19 cellular contexts compared by ENCODE assay signal in the genomic region with DNA sequence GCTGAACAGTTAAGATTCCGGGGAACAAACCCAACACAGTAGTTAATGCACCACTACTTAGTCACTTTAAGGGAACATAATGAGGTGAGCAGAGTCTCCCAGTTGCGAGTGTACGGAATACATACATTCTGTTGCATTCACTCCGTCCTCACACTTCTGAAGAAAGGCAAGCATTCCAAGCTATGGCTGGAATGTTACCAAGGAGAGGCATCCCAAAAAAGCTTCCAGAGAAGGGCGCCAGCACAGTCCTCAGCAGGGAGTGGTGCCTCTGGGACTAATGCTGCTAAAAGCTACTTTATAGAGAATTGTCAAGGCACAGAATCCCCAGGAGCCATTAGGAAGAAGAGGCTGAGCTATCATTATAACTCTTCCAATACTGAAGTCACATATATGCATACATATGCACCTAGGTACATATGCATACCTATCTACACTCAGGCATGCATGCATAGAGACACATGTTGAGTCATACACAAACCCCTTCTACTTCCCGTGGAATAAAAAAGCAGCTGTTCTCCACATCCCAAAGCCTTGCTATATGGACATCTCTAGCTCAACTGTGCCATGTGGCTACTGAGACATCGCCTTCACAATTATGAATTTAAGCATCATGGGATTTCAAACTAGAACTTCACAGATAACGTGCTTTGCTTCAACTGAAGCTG.
A peak's percentile ranks its signal among the peaks of the same experiment; 100 is the strongest.
DNase-seq lines count a peak whose midpoint lies in the region; ATAC-seq and TF ChIP-seq lines count a peak whose summit lies in the region.
"Had no signal": no experiment of that assay in that cellular context is flagged by ENCODE, and none has a peak within 500 bp of the region (broad histone marks: within the 10 kb centered on the region; RNA-seq: fewer than 3 reads in every experiment).

No MANE protein-coding gene starts in this region.

- H2BK5ac ChIP-seq in IMR-90 (ENCODE audit: low read depth, low read length, poor library complexity, severe bottlenecking): no peak overlapping the region

- no peak for DNase-seq in CD8-positive, alpha-beta memory T cell
- DNase-seq in IMR-90 (no peak), transverse colon (no peak), amniotic stem cell (lab: John Stamatoyannopoulos, UW) (no peak), GM10248 (ENCODE audit: extremely low spot score) (no peak)
- DNase-seq in central memory CD8-positive, alpha-beta T cell (ENCODE audit: low spot score in 2 of 2): no peak
- no peak for DNase-seq in natural killer cell treated with Interleukin-12 subunit alpha and Interleukin-12 subunit beta and Interleukin-15 and Interleukin-18, amount 100 ng/mL, for 72 hours (ENCODE audit: low spot score)
- DNase-seq: AML-193, dermis blood vessel endothelial cell, GDM1, NCI-H146, NCI-H748 treated with DMSO at 0.1 percent for 48 hours, occipital lobe, PC-3, thyroid gland had no signal

- dilution Hi-C loops in IMR-90 (cut with HindIII; ENCODE audit: low sequenced_read_pairs, unreplicated experiment): no loop called here

- no peak overlapping the region for H2BK15ac ChIP-seq in IMR-90 (ENCODE audit: low read depth, low read length)

- peaks cover 83% of the 10 kb centered on the region for H3K4me1 ChIP-seq in CD8-positive, alpha-beta memory T cell (ENCODE audit: insufficient read depth, low read length)
- H3K4me1 ChIP-seq in IMR-90 (ENCODE audit: control insufficient read depth, insufficient read depth, low read length): no peaks in the 10 kb centered on the region
- H3K4me1 ChIP-seq in transverse colon: peaks cover 0 to 9% (median under 1%) of the 10 kb centered on the region in 4 donors
- H3K4me1 ChIP-seq: HAP-1 had no signal

- no peak overlapping the region for H3K4me2 ChIP-seq in IMR-90 (ENCODE audit: low read depth, low read length)

- in situ Hi-C loops in IMR-90 (cut with MboI; ENCODE audit: low sequenced_read_pairs): loop anchor here (5.0 kb wide), 2 partner anchors 122 to 192 kb away; partner anchors contain the start of gene ANKRD44
- in situ Hi-C loops in transverse colon (cut with MboI; ENCODE audit: low pct_ligation_motif_present in 1 of 4, low pct_unique_long_range_greater_than_20kb in 1 of 4, low sequenced_read_pairs in 3 of 4): loop anchor here (5.0 to 25.0 kb wide), 7 partner anchors 75 to 192 kb away; partner anchors contain the start of gene ANKRD44 (in 4 of the 4)

- no peak overlapping the region for H3K14ac ChIP-seq in IMR-90 (replicated peaks; ENCODE audit: low read depth, low read length)

- no peaks in the 10 kb centered on the region for H3K9me3 Mint-ChIP-seq in CD8-positive, alpha-beta memory T cell
- H3K9me3 Mint-ChIP-seq in central memory CD8-positive, alpha-beta T cell: no peaks in the 10 kb centered on the region
- no peaks in the 10 kb centered on the region for H3K9me3 Mint-ChIP-seq in natural killer cell treated with Interleukin-12 subunit alpha and Interleukin-12 subunit beta and Interleukin-15 and Interleukin-18, amount 100 ng/mL, for 72 hours
- H3K9me3 Mint-ChIP-seq: activated T-helper 2 cell treated with anti-CD3 and anti-CD28 coated beads, Interferon-gamma antibody, Interleukin-2, Interleukin-4, amounts not matched to agents 10 μg/mL and 5 μg/mL and 100 μg/mL, durations not matched to agents 14 hours and 24 hours and 36 hours had no signal

- no peak overlapping the region for H2BK120ac ChIP-seq in IMR-90 (ENCODE audit: low read depth, low read length)

- ATAC-seq in IMR-90 (ENCODE audit: low read depth): 0 out of 2 replicates have a peak, but pooled peaks have one; percentile 11
- ATAC-seq in central memory CD8-positive, alpha-beta T cell (replicated peaks; ENCODE audit: extremely low read depth, poor library complexity, severe bottlenecking): no peak
- no peak for ATAC-seq in natural killer cell treated with Interleukin-12 subunit alpha and Interleukin-12 subunit beta and Interleukin-15 and Interleukin-18, amount 100 ng/mL, for 72 hours
- ATAC-seq: PC-3 had no signal

- H2AFZ ChIP-seq in IMR-90 (replicated peaks; ENCODE audit: low read length, poor library complexity): no peak overlapping the region

- no peak overlapping the region for H3K4me3 ChIP-seq in CD8-positive, alpha-beta memory T cell (ENCODE audit: low read length)
- H3K4me3 ChIP-seq in IMR-90 (ENCODE audit: insufficient read depth, low read depth, low read length): no peak overlapping the region
- H3K4me3 ChIP-seq in transverse colon: no peak overlapping the region
- H3K4me3 ChIP-seq: cardiac muscle cell, HAP-1, thyroid gland had no signal

- no TSS peak for BruUV-seq in IMR-90 (replicated peaks; lab: Mats Ljungman, UMichigan)

- H3K36me3 ChIP-seq in CD8-positive, alpha-beta memory T cell (ENCODE audit: insufficient read depth, low read length): peaks cover 9% of the 10 kb centered on the region
- H3K36me3 ChIP-seq in IMR-90 (ENCODE audit: control insufficient read depth, insufficient read depth, low read length): no peaks in the 10 kb centered on the region
- no peaks in the 10 kb centered on the region for H3K36me3 ChIP-seq in transverse colon
- H3K36me3 ChIP-seq: cardiac muscle cell, HAP-1, thyroid gland had no signal

- no peak overlapping the region for H3K27ac ChIP-seq in CD8-positive, alpha-beta memory T cell (ENCODE audit: low read depth, low read length)
- H3K27ac ChIP-seq in IMR-90 (ENCODE audit: insufficient read depth, low read length): no peak overlapping the region
- no peak overlapping the region for H3K27ac ChIP-seq in transverse colon
- H3K27ac ChIP-seq: cardiac muscle cell, epithelial cell of prostate, thyroid gland had no signal

- no peak overlapping the region for H3K18ac ChIP-seq in IMR-90 (ENCODE audit: low read depth, low read length)

- TF ChIP-seq POLR2A in IMR-90 (IDR thresholded peaks at IDR 0.05; ENCODE audit: low read depth, low read length) (no peak), transverse colon (IDR thresholded peaks at IDR 0.05) (no peak)

- no peak overlapping the region for H3K4me3 Mint-ChIP-seq in CD8-positive, alpha-beta memory T cell
- no peak overlapping the region for H3K4me3 Mint-ChIP-seq in central memory CD8-positive, alpha-beta T cell
- H3K4me3 Mint-ChIP-seq in natural killer cell treated with Interleukin-12 subunit alpha and Interleukin-12 subunit beta and Interleukin-15 and Interleukin-18, amount 100 ng/mL, for 72 hours: no peak overlapping the region

- H3K56ac ChIP-seq in IMR-90 (ENCODE audit: extremely low read depth, insufficient read depth, low read length): no peak overlapping the region

- no peak overlapping the region for H3K9ac ChIP-seq in IMR-90 (ENCODE audit: low read depth, low read length)

- H4K5ac ChIP-seq in IMR-90 (ENCODE audit: low read depth, low read length): no peak overlapping the region

- no peaks in the 10 kb centered on the region for H4K20me1 ChIP-seq in IMR-90 (ENCODE audit: insufficient read depth, low read length)

- no peak overlapping the region for H2AK5ac ChIP-seq in IMR-90 (ENCODE audit: low read depth, low read length)

- peaks cover 0 to 4% of the 10 kb centered on the region in 2 experiments; a peak in 1 of 4 replicates for H3K79me1 ChIP-seq in IMR-90 (ENCODE audit: low read depth in 1 of 2, low read length in 2 of 2)

- H3K27ac Mint-ChIP-seq in CD8-positive, alpha-beta memory T cell: peak overlapping the region; percentile 50 to 74 (median 72)
- peak overlapping the region; percentile 35 for H3K27ac Mint-ChIP-seq in central memory CD8-positive, alpha-beta T cell (ENCODE audit: low read depth)
- H3K27ac Mint-ChIP-seq in natural killer cell treated with Interleukin-12 subunit alpha and Interleukin-12 subunit beta and Interleukin-15 and Interleukin-18, amount 100 ng/mL, for 72 hours: peak overlapping the region; percentile 36 to 86
- H3K27ac Mint-ChIP-seq: activated T-helper 2 cell treated with anti-CD3 and anti-CD28 coated beads, Interferon-gamma antibody, Interleukin-2, Interleukin-4, amounts not matched to agents 10 μg/mL and 5 μg/mL and 100 μg/mL, durations not matched to agents 14 hours and 24 hours and 36 hours had no signal

- TF ChIP-seq CTCF in IMR-90 (conservative IDR thresholded peaks at IDR 0.05; ENCODE audit: low read depth, low read length): no peak
- no peak for TF ChIP-seq CTCF in transverse colon (IDR thresholded peaks at IDR 0.05)
- TF ChIP-seq CTCF in GM10248 (IDR thresholded peaks at IDR 0.05; ENCODE audit: control extremely low read depth, extremely low read depth, low read depth, missing control alignments): no peak

- TF ChIP-seq EP300 in transverse colon (IDR thresholded peaks at IDR 0.05; ENCODE audit: low read depth): no peak

- H4K91ac ChIP-seq in IMR-90 (ENCODE audit: insufficient read depth, low read depth, low read length): no peak overlapping the region

- no peak overlapping the region for H3K23ac ChIP-seq in IMR-90 (ENCODE audit: low read depth, low read length)

- no peak overlapping the region for H2AK9ac ChIP-seq in IMR-90 (replicated peaks; ENCODE audit: low read depth, low read length, poor library complexity)

- POLR2A ChIA-PET in CD8-positive, alpha-beta memory T cell (lab: Charles Lee): no interaction called here
- POLR2A ChIA-PET in IMR-90 (lab: Charles Lee; ENCODE audit: unreplicated experiment) (no interaction called here), GM10248 (lab: Yijun Ruan, JAX) (no interaction called here)

- no peak overlapping the region for H2BK20ac ChIP-seq in IMR-90 (ENCODE audit: low read depth, low read length)

- CTCF ChIA-PET in CD8-positive, alpha-beta memory T cell (lab: Charles Lee): interaction anchor here (1.0 to 3.8 kb wide), 10 partner anchors 9 to 190 kb away, joined by 3 to 58 read pairs (median 4); partner anchors contain the start of gene ANKRD44
- CTCF ChIA-PET in IMR-90 (lab: Yijun Ruan, JAX): interaction anchor here (0.5 to 2.7 kb wide), 3 partner anchors 39 to 121 kb away, joined by 4 to 17 read pairs (median 4); no protein-coding TSS in a partner anchor
- CTCF ChIA-PET in GM10248 (lab: Yijun Ruan, JAX): interaction anchor here (0.7 to 3.8 kb wide), 16 partner anchors 9 to 188 kb away, joined by 3 to 34 read pairs (median 12); partner anchors contain the start of gene ANKRD44

- H3K36me3 Mint-ChIP-seq in CD8-positive, alpha-beta memory T cell: peaks cover 5 to 23% (median 8%) of the 10 kb centered on the region in 3 donors
- H3K36me3 Mint-ChIP-seq in central memory CD8-positive, alpha-beta T cell (ENCODE audit: insufficient read depth): peaks cover 20% of the 10 kb centered on the region
- peaks cover 11% of the 10 kb centered on the region for H3K36me3 Mint-ChIP-seq in natural killer cell treated with Interleukin-12 subunit alpha and Interleukin-12 subunit beta and Interleukin-15 and Interleukin-18, amount 100 ng/mL, for 72 hours

- no peak overlapping the region for H4K8ac ChIP-seq in IMR-90 (ENCODE audit: low read depth in 2 of 2, low read length in 2 of 2)

- no peaks in the 10 kb centered on the region for H3K27me3 Mint-ChIP-seq in CD8-positive, alpha-beta memory T cell
- H3K27me3 Mint-ChIP-seq in central memory CD8-positive, alpha-beta T cell: no peaks in the 10 kb centered on the region
- no peaks in the 10 kb centered on the region for H3K27me3 Mint-ChIP-seq in natural killer cell treated with Interleukin-12 subunit alpha and Interleukin-12 subunit beta and Interleukin-15 and Interleukin-18, amount 100 ng/mL, for 72 hours

- H3K4ac ChIP-seq in IMR-90 (ENCODE audit: low read depth, low read length): no peak overlapping the region

- H3K9me3 ChIP-seq in CD8-positive, alpha-beta memory T cell (ENCODE audit: low read length): no peaks in the 10 kb centered on the region
- H3K9me3 ChIP-seq in IMR-90 (ENCODE audit: control insufficient read depth, insufficient read depth, low read length) (no peaks in the 10 kb centered on the region), transverse colon (no peaks in the 10 kb centered on the region)
- H3K9me3 ChIP-seq: HAP-1, thyroid gland had no signal

- intact Hi-C loops in IMR-90 (cut with micrococcal nuclease) (loop anchor here (2.0 to 5.0 kb wide), 2 partner anchors 78 to 121 kb away; partner anchors contain the start of gene ANKRD44), transverse colon (cut with DNase I; ENCODE audit: low total_unique reads) (no loop called here)

- H3K9me1 ChIP-seq in IMR-90 (ENCODE audit: insufficient read depth, low read length): no peaks in the 10 kb centered on the region; the same call in 1 of the 2 replicates

- peaks cover 70 to 92% (median 90%) of the 10 kb centered on the region in 3 donors for H3K4me1 Mint-ChIP-seq in CD8-positive, alpha-beta memory T cell
- H3K4me1 Mint-ChIP-seq in central memory CD8-positive, alpha-beta T cell: peaks cover 65% of the 10 kb centered on the region
- peaks cover 62% of the 10 kb centered on the region in 2 donors for H3K4me1 Mint-ChIP-seq in natural killer cell treated with Interleukin-12 subunit alpha and Interleukin-12 subunit beta and Interleukin-15 and Interleukin-18, amount 100 ng/mL, for 72 hours (ENCODE audit: low read depth in 2 of 2)

- 20% methylated on average over 1 of the region's 8 CpGs; no CpG with 5 or more reads in 1 of the 2 experiments for WGBS in IMR-90 (ENCODE audit: extremely low coverage in 2 of 2, insufficient read length in 1 of 2), 2 experiments
- 84 to 86% methylated on average over 7 to 8 of the region's 8 CpGs for WGBS in transverse colon (ENCODE audit: low coverage in 1 of 2), 2 donors

- TF ChIP-seq RAD21 in IMR-90 (IDR thresholded peaks at IDR 0.05; ENCODE audit: low read length): no peak

- no peaks in the 10 kb centered on the region for H3K27me3 ChIP-seq in CD8-positive, alpha-beta memory T cell (ENCODE audit: insufficient read depth, low read length, poor library complexity, severe bottlenecking)
- H3K27me3 ChIP-seq in IMR-90 (ENCODE audit: control insufficient read depth, insufficient read depth, low read length): no peaks in the 10 kb centered on the region
- no peaks in the 10 kb centered on the region for H3K27me3 ChIP-seq in transverse colon
- H3K27me3 ChIP-seq: cardiac muscle cell, thyroid gland had no signal
